Comparison of ENCODE assay signal across 21 cellular contexts in the genomic region with DNA sequence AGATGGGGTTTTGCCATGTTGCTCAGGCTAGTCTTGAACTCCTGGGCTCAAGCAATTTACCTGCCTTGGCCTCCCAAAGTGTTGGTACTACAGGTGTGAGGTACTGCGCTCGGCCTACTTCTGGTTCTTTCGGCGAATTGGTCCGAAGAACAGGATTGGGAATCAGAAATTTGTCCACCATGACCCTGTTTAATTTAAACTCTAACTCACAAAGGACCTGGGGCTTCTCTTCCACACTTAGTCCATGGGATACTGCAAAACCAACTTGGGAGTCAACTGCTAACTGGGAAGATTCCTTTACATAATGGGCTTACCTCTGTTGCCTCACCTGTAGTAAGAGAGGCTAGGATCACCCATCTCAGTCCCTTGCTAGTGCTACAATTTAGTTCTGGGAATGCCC.
DNase-seq lines count a peak whose midpoint lies in the region; ATAC-seq and TF ChIP-seq lines count a peak whose summit lies in the region.
"Had no signal": no experiment of that assay in that cellular context is flagged by ENCODE, and none has a peak within 500 bp of the region (broad histone marks: within the 10 kb centered on the region; RNA-seq: fewer than 3 reads in every experiment).

No MANE protein-coding gene starts in this region.

- no peak for TF ChIP-seq POLR2A in esophagus squamous epithelium (IDR thresholded peaks at IDR 0.05)
- TF ChIP-seq POLR2A in tibial nerve (IDR thresholded peaks at IDR 0.05) = no peak

- H3K9ac ChIP-seq in rectal smooth muscle tissue (ENCODE audit: low read length) = no peak overlapping the region
- H3K9ac ChIP-seq in SK-N-SH = no peak overlapping the region

- no peak overlapping the region for H3K4me3 ChIP-seq in esophagus squamous epithelium
- no peak overlapping the region for H3K4me3 ChIP-seq in rectal smooth muscle tissue (ENCODE audit: low read length)
- no peak overlapping the region for H3K4me3 ChIP-seq in tibial nerve
- no peak overlapping the region for H3K4me3 ChIP-seq in SK-N-SH (ENCODE audit: low read depth in 2 of 2, low read length in 1 of 2)
- H3K4me3 ChIP-seq: BLaER1 treated with 17β-estradiol and CSF1 and Interleukin-3, amounts not matched to agents 10 nM and 100 nM had no signal

- no peaks in the 10 kb centered on the region for H3K9me2 ChIP-seq in SK-N-SH

- TF ChIP-seq CTCF in esophagus squamous epithelium (IDR thresholded peaks at IDR 0.05) = no peak
- TF ChIP-seq CTCF in tibial nerve (IDR thresholded peaks at IDR 0.05) = no peak
- TF ChIP-seq CTCF in SK-N-SH (IDR thresholded peaks at IDR 0.05) = no peak

- no peak for ATAC-seq in HG02623 (IDR thresholded peaks at IDR 0.05; ENCODE audit: unreplicated experiment)
- ATAC-seq: activated naive CD4-positive, alpha-beta T cell treated with anti-CD3 and anti-CD28 coated beads, Interleukin-2, amount 50 U/mL, for 72 hours; activated T-helper 17 cell treated with anti-CD3 and anti-CD28 coated beads, Interleukin-2, amount 50 U/mL, for 72 hours; WTC11 had no signal

- H4K20me1 ChIP-seq in SK-N-SH (ENCODE audit: insufficient read depth) = no peaks in the 10 kb centered on the region
- H4K20me1 ChIP-seq: BLaER1 treated with 17β-estradiol and CSF1 and Interleukin-3, amounts not matched to agents 10 nM and 100 nM had no signal

- intact Hi-C loops in esophagus squamous epithelium (cut with DNase I) = no loop called here

- H3K27ac ChIP-seq in adipose tissue (ENCODE audit: low read depth, low read length) (peak overlapping the region; percentile 26), esophagus squamous epithelium (peak overlapping the region in 3 of 4 donors; percentile 66 to 86 (median 75)), rectal smooth muscle tissue (ENCODE audit: low read depth, low read length) (peak overlapping the region; percentile 84), tibial nerve (peak overlapping the region; percentile 59 to 90 (median 78)), SK-N-SH (ENCODE audit: low read depth in 2 of 2, low read length in 1 of 2) (no peak overlapping the region)

- no peak for DNase-seq in esophagus squamous epithelium (lab: John Stamatoyannopoulos, UW)
- DNase-seq in tibial nerve (ENCODE audit: low spot score in 2 of 2) = no peak
- no peak for DNase-seq in SK-N-SH
- DNase-seq in kidney glomerular epithelial cell (lab: John Stamatoyannopoulos, UW) = no peak
- DNase-seq: Caco-2; DMS79; NCI-H1092 treated with DMSO at 0.1 percent for 48 hours; NCI-H2029; NCI-H2227 treated with DMSO at 0.1 percent for 48 hours; NCI-H82; stimulated activated CD4-positive, alpha-beta T cell treated with anti-CD3 and anti-CD28 coated beads, Interleukin-12 subunit alpha, Interleukin-12 subunit beta, amount 100 ng/mL, for 4 hours; stimulated activated CD4-positive, alpha-beta T cell treated with anti-CD3 and anti-CD28 coated beads, Interleukin-4, amount 100 ng/mL, for 24 hours; stimulated activated naive CD4-positive, alpha-beta T cell; T-helper 9 cell had no signal

- CTCF ChIA-PET in SK-N-SH (lab: Yijun Ruan, JAX) = interaction anchor here (1.5 kb wide), 1 partner anchor 178 kb away, joined by 4 read pairs; no protein-coding TSS in a partner anchor

- WGBS in adipose tissue, 3 donors = 97 to 98% (median 97%) methylated on average over 5 of the region's 5 CpGs
- WGBS in esophagus squamous epithelium, 2 donors = 100% methylated on average over 5 of the region's 5 CpGs
- WGBS in tibial nerve, 2 donors = 95 to 100% methylated on average over 5 of the region's 5 CpGs
- WGBS in SK-N-SH (ENCODE audit: low lambda C conversion rate) = 97% methylated on average over 5 of the region's 5 CpGs

- peaks cover 0 to 71% (median 45%) of the 10 kb centered on the region in 3 donors for H3K4me1 ChIP-seq in esophagus squamous epithelium
- H3K4me1 ChIP-seq in rectal smooth muscle tissue (ENCODE audit: control insufficient read depth, insufficient read depth, low read length) = peaks cover 11% of the 10 kb centered on the region
- H3K4me1 ChIP-seq in tibial nerve = peaks cover 0 to 61% (median 29%) of the 10 kb centered on the region in 4 donors
- peaks cover 0 to 4% of the 10 kb centered on the region in 2 experiments; a peak in 1 of 4 replicates for H3K4me1 ChIP-seq in SK-N-SH (ENCODE audit: control insufficient read depth in 1 of 2, insufficient read depth in 2 of 2, low read depth in 1 of 2, low read length in 1 of 2)

- H3K27me3 ChIP-seq in esophagus squamous epithelium = no peaks in the 10 kb centered on the region
- H3K27me3 ChIP-seq in rectal smooth muscle tissue (ENCODE audit: control insufficient read depth, insufficient read depth, low read length) = no peaks in the 10 kb centered on the region
- H3K27me3 ChIP-seq in tibial nerve = no peaks in the 10 kb centered on the region
- H3K27me3 ChIP-seq in SK-N-SH (ENCODE audit: insufficient read depth) = no peaks in the 10 kb centered on the region
- H3K27me3 ChIP-seq: BLaER1 treated with 17β-estradiol and CSF1 and Interleukin-3, amounts not matched to agents 10 nM and 100 nM had no signal

- H3F3A ChIP-seq in SK-N-SH (replicated peaks; ENCODE audit: insufficient read depth) = peaks cover 6% of the 10 kb centered on the region

- no peaks in the 10 kb centered on the region for H3K79me2 ChIP-seq in SK-N-SH (ENCODE audit: insufficient read depth)

- no peak overlapping the region for H3K4me2 ChIP-seq in SK-N-SH

- H3K36me3 ChIP-seq in esophagus squamous epithelium (no peaks in the 10 kb centered on the region), rectal smooth muscle tissue (ENCODE audit: control insufficient read depth, insufficient read depth, low read length) (no peaks in the 10 kb centered on the region), tibial nerve (no peaks in the 10 kb centered on the region), SK-N-SH (replicated peaks in 1 of 2; ENCODE audit: control insufficient read depth in 1 of 2, insufficient read depth in 2 of 2, low read length in 1 of 2) (peaks cover 0 to 3% of the 10 kb centered on the region in 2 experiments)

- no peak for TF ChIP-seq RAD21 in SK-N-SH (IDR thresholded peaks at IDR 0.05; ENCODE audit: low read length)

- POLR2A ChIA-PET in SK-N-SH (lab: Yijun Ruan, JAX) = no interaction called here

- H2AFZ ChIP-seq in SK-N-SH (ENCODE audit: low read depth) = no peak overlapping the region

- H3K9me3 ChIP-seq in esophagus squamous epithelium (no peaks in the 10 kb centered on the region), tibial nerve (no peaks in the 10 kb centered on the region), SK-N-SH (no peaks in the 10 kb centered on the region)
- H3K9me3 ChIP-seq: Caco-2 had no signal

- TF ChIP-seq EP300 in tibial nerve (IDR thresholded peaks at IDR 0.05) = no peak
- no peak for TF ChIP-seq EP300 in SK-N-SH (IDR thresholded peaks at IDR 0.05; ENCODE audit: borderline replicate concordance in 1 of 2, low read depth in 1 of 2, low read length in 1 of 2)

TF ChIP-seq in SK-N-SH, 30 proteins besides CTCF, POLR2A, EP300 and RAD21:
- TF ChIP-seq ELF1 (IDR thresholded peaks at IDR 0.05) = no peak
- no peak for TF ChIP-seq RXRA (IDR thresholded peaks at IDR 0.05; ENCODE audit: borderline replicate concordance, low read depth)
- no peak for TF ChIP-seq MXI1 (IDR thresholded peaks at IDR 0.05; ENCODE audit: low read depth, low read length)
- no peak for TF ChIP-seq FOXM1 (IDR thresholded peaks at IDR 0.05; ENCODE audit: low read depth)
- TF ChIP-seq YY1 (IDR thresholded peaks at IDR 0.05; ENCODE audit: low read depth) = no peak
- no peak for TF ChIP-seq SMC3 (IDR thresholded peaks at IDR 0.05; ENCODE audit: low read depth, low read length)
- no peak for TF ChIP-seq TEAD4 (IDR thresholded peaks at IDR 0.05; ENCODE audit: borderline replicate concordance, insufficient read depth)
- no peak for TF ChIP-seq JUND (IDR thresholded peaks at IDR 0.05)
- TF ChIP-seq FOXJ3 (CRISPR knock-in tag; IDR thresholded peaks at IDR 0.05) = no peak
- TF ChIP-seq NRF1 (IDR thresholded peaks at IDR 0.05; ENCODE audit: low read depth, low read length) = no peak
- TF ChIP-seq POLR2AphosphoS5 (IDR thresholded peaks at IDR 0.05; ENCODE audit: low read depth, low read length) = no peak
- TF ChIP-seq MAX (IDR thresholded peaks at IDR 0.05; ENCODE audit: low read depth) = no peak
- TF ChIP-seq SIN3A (IDR thresholded peaks at IDR 0.05; ENCODE audit: borderline replicate concordance, low read depth, low read length) = no peak

Comparison
In these comparisons a context has a peak if more than half of its experiments do, and no peak if none do; other contexts are left out.
1. H3K27ac ChIP-seq: peak in adipose tissue (single experiment), esophagus squamous epithelium (3 of 4), rectal smooth muscle tissue (single experiment) and tibial nerve (4 of 4); none in SK-N-SH (0 of 2).